Comparison of ENCODE assay signal across 8 cellular contexts in the genomic region with DNA sequence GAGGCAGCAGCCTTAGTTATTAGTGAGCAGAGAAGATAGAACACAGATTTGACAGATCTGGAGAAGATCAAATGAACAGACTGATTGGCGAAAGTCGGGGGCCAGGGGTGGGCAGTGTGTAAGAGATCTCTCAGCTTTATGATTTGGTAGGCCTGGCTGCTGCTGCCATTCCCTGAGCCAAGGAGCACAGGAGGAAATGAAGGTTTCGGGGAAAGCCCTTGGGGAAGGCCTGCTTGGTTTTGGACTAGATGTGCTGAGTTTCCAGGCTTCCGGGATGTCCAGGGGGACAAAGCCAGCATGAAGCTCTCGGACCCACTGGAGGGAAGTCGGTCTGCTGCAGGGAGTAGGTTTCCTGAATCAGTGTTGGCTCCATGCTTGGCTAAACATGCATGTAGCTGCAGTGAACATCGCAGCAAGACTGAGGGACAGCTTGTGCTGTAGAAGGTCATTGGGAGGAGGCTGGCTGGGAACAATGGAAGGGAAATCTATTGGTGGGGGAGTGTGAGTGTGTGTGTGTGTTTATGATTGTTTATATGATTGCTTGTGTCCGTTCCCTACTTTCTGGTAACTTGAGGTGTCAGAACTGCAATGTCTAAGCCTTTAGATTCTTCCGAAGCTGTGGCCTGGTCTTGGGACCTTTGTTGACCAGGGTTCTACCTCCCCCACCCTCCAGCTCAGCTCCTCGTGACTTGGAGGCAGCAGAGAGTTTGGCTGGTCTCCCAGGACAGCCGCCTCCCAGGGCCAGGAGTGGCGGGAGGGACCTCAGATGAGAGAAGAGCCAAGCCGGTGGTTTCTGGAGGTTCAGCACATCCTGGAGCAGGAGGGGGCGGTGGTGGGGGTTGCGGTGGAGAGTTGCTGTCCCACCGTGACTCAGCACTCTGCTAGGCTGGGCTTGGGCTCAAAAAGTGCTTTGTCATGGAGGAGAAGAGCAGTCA. TPM values are rescaled to one million over a fixed set of nuclear protein-coding genes. Genes with fewer than 3 reads are reported as not detected.
DNase-seq lines count a peak whose midpoint lies in the region; ATAC-seq and TF ChIP-seq lines count a peak whose summit lies in the region.

No MANE protein-coding gene starts in this region.

- no peaks in the 10 kb centered on the region for H3K27me3 ChIP-seq in endodermal cell (ENCODE audit: control insufficient read depth, insufficient read depth, low read length, poor library complexity, severe bottlenecking)
- H3K27me3 ChIP-seq in lung (ENCODE audit: control insufficient read depth, insufficient read depth): no peaks in the 10 kb centered on the region

- intact Hi-C loops in activated CD4-positive, alpha-beta T cell treated with anti-CD3 and anti-CD28 coated beads for 36 hours (cut with DNase I, micrococcal nuclease): loop anchor here (1.0 to 5.0 kb wide), 3 partner anchors 41 to 296 kb away; no protein-coding TSS in a partner anchor

- H3K9me3 ChIP-seq in endodermal cell (ENCODE audit: control insufficient read depth, low read length): no peaks in the 10 kb centered on the region
- no peaks in the 10 kb centered on the region for H3K9me3 ChIP-seq in lung (ENCODE audit: control insufficient read depth in 2 of 2, insufficient read depth in 1 of 2, low read length in 1 of 2)

- no peak overlapping the region for H3K4me3 Mint-ChIP-seq in activated CD4-positive, alpha-beta T cell treated with anti-CD3 and anti-CD28 coated beads for 36 hours
- H3K4me3 Mint-ChIP-seq in endodermal cell: peak overlapping the region; percentile 7

- peaks cover 7% of the 10 kb centered on the region for H3K36me3 Mint-ChIP-seq in activated CD4-positive, alpha-beta T cell treated with anti-CD3 and anti-CD28 coated beads for 36 hours (ENCODE audit: low read depth)
- H3K36me3 Mint-ChIP-seq in endodermal cell (ENCODE audit: low read depth): peaks cover 4% of the 10 kb centered on the region

- H3K27ac Mint-ChIP-seq in activated CD4-positive, alpha-beta T cell treated with anti-CD3 and anti-CD28 coated beads for 36 hours: peak overlapping the region; percentile 66
- peak overlapping the region; percentile 95 for H3K27ac Mint-ChIP-seq in endodermal cell

- peak overlapping the region; percentile 7 for H3K27ac ChIP-seq in endodermal cell (ENCODE audit: low read depth, low read length)
- H3K27ac ChIP-seq in lung (ENCODE audit: low read depth in 1 of 2, low read length in 1 of 2): peak overlapping the region; percentile 93 to 94

- H3K4me1 Mint-ChIP-seq in activated CD4-positive, alpha-beta T cell treated with anti-CD3 and anti-CD28 coated beads for 36 hours: peaks cover 54% of the 10 kb centered on the region
- H3K4me1 Mint-ChIP-seq in endodermal cell: peaks cover 45% of the 10 kb centered on the region

- POLR2A ChIA-PET in activated CD4-positive, alpha-beta T cell treated with anti-CD3 and anti-CD28 coated beads for 36 hours (lab: Charles Lee): interaction anchor here (0.6 to 0.7 kb wide), 2 partner anchors 110 to 270 kb away, joined by 3 to 4 read pairs; no protein-coding TSS in a partner anchor

- TF ChIP-seq CTCF in endodermal cell (conservative IDR thresholded peaks at IDR 0.05) (no peak), lung (IDR thresholded peaks at IDR 0.05; ENCODE audit: control extremely low read depth, extremely low read depth) (no peak)

- CTCF ChIA-PET in activated CD4-positive, alpha-beta T cell treated with anti-CD3 and anti-CD28 coated beads for 36 hours (lab: Charles Lee): interaction anchor here (0.7 to 3.7 kb wide), 4 partner anchors 12 to 110 kb away, joined by 3 to 13 read pairs (median 4); no protein-coding TSS in a partner anchor

- H3K36me3 ChIP-seq in endodermal cell (ENCODE audit: control insufficient read depth, insufficient read depth, low read length) (peaks cover under 1% of the 10 kb centered on the region), lung (ENCODE audit: control insufficient read depth in 2 of 2, insufficient read depth in 2 of 2, low read length in 2 of 2) (no peaks in the 10 kb centered on the region)

- H3K27me3 Mint-ChIP-seq in activated CD4-positive, alpha-beta T cell treated with anti-CD3 and anti-CD28 coated beads for 36 hours: no peaks in the 10 kb centered on the region
- H3K27me3 Mint-ChIP-seq in endodermal cell (ENCODE audit: insufficient read depth): no peaks in the 10 kb centered on the region

- 64 to 71% methylated on average over 8 to 16 of the region's 16 CpGs for WGBS in endodermal cell (ENCODE audit: insufficient coverage in 1 of 2, insufficient read length in 1 of 2), 2 experiments
- WGBS in lung, 2 donors: 22 to 33% methylated on average over 16 of the region's 16 CpGs

- no peak overlapping the region for H3K9ac ChIP-seq in endodermal cell (ENCODE audit: extremely low read depth, low read length, poor library complexity, severe bottlenecking)

- H3K4me3 ChIP-seq in endodermal cell (ENCODE audit: low read length): no peak overlapping the region
- H3K4me3 ChIP-seq in lung: no peak overlapping the region

- DNase-seq in AML-193 (lab: John Stamatoyannopoulos, UW) (peak; percentile 71 to 76), NCI-H2171 treated with DMSO at 0.1 percent for 48 hours (lab: John Stamatoyannopoulos, UW) (peak; percentile 82), endodermal cell (peak; percentile 100), lung (ENCODE audit: low spot score) (peak; percentile 97)
- peak; percentile 79 for DNase-seq in activated CD4-positive, alpha-beta T cell treated with anti-CD3 and anti-CD28 coated beads for 36 hours
- DNase-seq in stimulated activated CD8-positive, alpha-beta memory T cell treated with anti-CD3 and anti-CD28 coated beads, Interleukin-7, amount 100 ng/mL, for 4 hours (ENCODE audit: low read depth in 2 of 2): peak; percentile 27 to 38

- no peaks in the 10 kb centered on the region for H3K9me3 Mint-ChIP-seq in activated CD4-positive, alpha-beta T cell treated with anti-CD3 and anti-CD28 coated beads for 36 hours (ENCODE audit: low read depth)
- H3K9me3 Mint-ChIP-seq in endodermal cell: no peaks in the 10 kb centered on the region

- peak; percentile 29 for ATAC-seq in GM19395 (IDR thresholded peaks at IDR 0.05; ENCODE audit: unreplicated experiment)
- ATAC-seq in activated CD4-positive, alpha-beta T cell treated with anti-CD3 and anti-CD28 coated beads for 36 hours: no peak
- peak; percentile 52 for ATAC-seq in lung (ENCODE audit: insufficient read depth, low FRiP score)
- no peak for ATAC-seq in HG02938 (IDR thresholded peaks at IDR 0.05; ENCODE audit: unreplicated experiment)

- H3K4me1 ChIP-seq in endodermal cell (ENCODE audit: control insufficient read depth, insufficient read depth, low read length) (peaks cover 18% of the 10 kb centered on the region), lung (ENCODE audit: control insufficient read depth in 2 of 2, insufficient read depth in 2 of 2, low read length in 2 of 2) (peaks cover 24 to 26% of the 10 kb centered on the region in 2 donors)

RNA-seq across cellular contexts. Expression of a gene that starts 4.0 kb away (rescaled TPM):
- 100 to 1,000 TPM; 777 to 914 TPM for total RNA-seq in activated CD4-positive, alpha-beta T cell treated with anti-CD3 and anti-CD28 coated beads for 36 hours
- total RNA-seq in endodermal cell (1,000 to 10,000 TPM; 2,226 to 2,809 TPM), lung (1,000 to 10,000 TPM; 1,737 to 4,072 TPM)
- polyA plus RNA-seq in endodermal cell (2013, experiment 1 of 2): 2,223 TPM
- 2,173 TPM for polyA plus RNA-seq in endodermal cell (2013, experiment 2 of 2)
- polyA plus RNA-seq in lung: over 10,000 TPM in 1 of 2 donors, 1,000 to 10,000 TPM in 1; 6,299 to 24,273 TPM

RNA-seq across cellular contexts. Expression of a gene that starts 21.3 kb away (rescaled TPM):
- under 1 TPM; 0.37 to 0.65 TPM for total RNA-seq in activated CD4-positive, alpha-beta T cell treated with anti-CD3 and anti-CD28 coated beads for 36 hours
- total RNA-seq in endodermal cell (under 1 TPM; 0.26 to 0.40 TPM), lung (10 to 100 TPM in 1 of 2 donors, 1 to 10 TPM in 1; 4.9 to 16.6 TPM)
- 0.82 TPM for polyA plus RNA-seq in endodermal cell (2013, experiment 1 of 2)
- polyA plus RNA-seq in endodermal cell (2013, experiment 2 of 2): 0.75 TPM
- 10 to 100 TPM in 1 of 2 donors, 1 to 10 TPM in 1; 6.1 to 27.3 TPM for polyA plus RNA-seq in lung

RNA-seq across cellular contexts. Expression of a gene that starts 54.1 kb away (rescaled TPM):
- total RNA-seq in activated CD4-positive, alpha-beta T cell treated with anti-CD3 and anti-CD28 coated beads for 36 hours: under 1 TPM in 1 of 2 experiments, not detected in 1; 0.09 TPM
- total RNA-seq in endodermal cell (10 to 100 TPM in 1 of 2 donors, 1 to 10 TPM in 1; 9.7 to 14.9 TPM), lung (10 to 100 TPM in 1 of 2 donors, 1 to 10 TPM in 1; 8.8 to 10.9 TPM)
- 8.2 TPM for polyA plus RNA-seq in endodermal cell (2013, experiment 1 of 2)
- polyA plus RNA-seq in endodermal cell (2013, experiment 2 of 2): 3.6 TPM
- 10 to 100 TPM in 1 of 2 donors, 1 to 10 TPM in 1; 6.7 to 20.8 TPM for polyA plus RNA-seq in lung

Comparison
In these comparisons a context has a peak if more than half of its experiments do, and no peak if none do; other contexts are left out.
1. DNase-seq: peak in every context shown above with its lines; median percentile 100 in endodermal cell; 97 in lung; 82 in NCI-H2171 treated with DMSO at 0.1 percent for 48 hours; 79 in activated CD4-positive, alpha-beta T cell treated with anti-CD3 and anti-CD28 coated beads for 36 hours; 74 in AML-193; 32 in stimulated activated CD8-positive, alpha-beta memory T cell treated with anti-CD3 and anti-CD28 coated beads, Interleukin-7, amount 100 ng/mL, for 4 hours.
2. ATAC-seq: peak in GM19395 (single experiment) and lung (single experiment); none in activated CD4-positive, alpha-beta T cell treated with anti-CD3 and anti-CD28 coated beads for 36 hours (single experiment) and HG02938 (single experiment).
3. RNA of a gene that starts 54.1 kb away (total RNA-seq): 9.7 to 14.9 TPM in endodermal cell and 8.8 to 10.9 TPM in lung; 0.09 TPM in activated CD4-positive, alpha-beta T cell treated with anti-CD3 and anti-CD28 coated beads for 36 hours; every median in the first group is over 4 times any median in the second.